ENCODE assay signal across 17 cellular contexts in genomic region chr9:93612052-93612795, GRCh38. TPM values are rescaled to one million over a fixed set of nuclear protein-coding genes. Genes with fewer than 3 reads are reported as not detected.
DNase-seq lines count a peak whose midpoint lies in the region; ATAC-seq lines count a peak whose summit lies in the region.
"Had no signal": no experiment of that assay in that cellular context is flagged by ENCODE, and none has a peak within 500 bp of the region (broad histone marks: within the 10 kb centered on the region; RNA-seq: fewer than 3 reads in every experiment).

No MANE protein-coding gene starts in this region.

- no peaks in the 10 kb centered on the region for H3K9me3 ChIP-seq in effector memory CD4-positive, alpha-beta T cell (ENCODE audit: control insufficient read depth, low read length)

- no peaks in the 10 kb centered on the region for H3K36me3 ChIP-seq in effector memory CD4-positive, alpha-beta T cell (ENCODE audit: control insufficient read depth, insufficient read depth, low read length)

- H3K27me3 ChIP-seq in effector memory CD4-positive, alpha-beta T cell (replicated peaks; ENCODE audit: control insufficient read depth, insufficient read depth, low read length, poor library complexity, severe bottlenecking): no peaks in the 10 kb centered on the region

- no peak overlapping the region for H3K27ac ChIP-seq in effector memory CD4-positive, alpha-beta T cell (ENCODE audit: insufficient read depth, low read length, poor library complexity, severe bottlenecking)

- H3K27ac Mint-ChIP-seq in activated naive CD4-positive, alpha-beta T cell treated with anti-CD3 and anti-CD28 coated beads for 36 hours: peak overlapping the region; percentile 16
- H3K27ac Mint-ChIP-seq in activated naive CD4-positive, alpha-beta T cell treated with anti-CD3 and anti-CD28 coated beads, Interleukin-2, amount 10 ng/mL, durations not matched to agents 7 days and 5 days: no peak overlapping the region
- H3K27ac Mint-ChIP-seq: WTC11 had no signal

- ATAC-seq in stimulated activated naive CD8-positive, alpha-beta T cell treated with anti-CD3 and anti-CD28 coated beads, Interleukin-15, Interleukin-2, amounts not matched to agents 100 U/mL and 50 U/mL, for 24 hours: peak; percentile 61
- ATAC-seq: Right ventricle myocardium inferior, WTC11 had no signal

- DNase-seq in activated naive CD4-positive, alpha-beta T cell treated with anti-CD3 and anti-CD28 coated beads for 36 hours: peak; percentile 22
- DNase-seq in activated naive CD4-positive, alpha-beta T cell treated with anti-CD3 and anti-CD28 coated beads, Interleukin-2, amount 10 ng/mL, durations not matched to agents 7 days and 5 days: no peak
- DNase-seq in NCI-H69 (lab: John Stamatoyannopoulos, UW) (peak; percentile 34), dermis blood vessel endothelial cell (peak; percentile 25), NCI-H82 treated with DMSO at 0.1 percent for 48 hours (lab: John Stamatoyannopoulos, UW; ENCODE audit: unreplicated experiment) (no peak), DMS 273 (lab: John Stamatoyannopoulos, UW; ENCODE audit: unreplicated experiment) (no peak)
- DNase-seq in stimulated activated naive CD8-positive, alpha-beta T cell treated with anti-CD3 and anti-CD28 coated beads, Interleukin-15, Interleukin-2, amounts not matched to agents 100 U/mL and 50 U/mL, for 24 hours: no peak
- no peak for DNase-seq in effector memory CD4-positive, alpha-beta T cell
- DNase-seq: C1 segment of cervical spinal cord; Calu3; effector CD4-positive, alpha-beta T cell; foreskin melanocyte; naive B cell; OCI-M1; T-helper 9 cell had no signal

- CTCF ChIA-PET in activated naive CD4-positive, alpha-beta T cell treated with anti-CD3 and anti-CD28 coated beads for 36 hours (lab: Charles Lee): interaction anchor here (1.3 kb wide), 1 partner anchor 52 kb away, joined by 8 read pairs; no protein-coding TSS in a partner anchor
- CTCF ChIA-PET in activated naive CD4-positive, alpha-beta T cell treated with anti-CD3 and anti-CD28 coated beads, Interleukin-2, amount 10 ng/mL, durations not matched to agents 7 days and 5 days (lab: Charles Lee): no interaction called here

- H3K36me3 Mint-ChIP-seq in activated naive CD4-positive, alpha-beta T cell treated with anti-CD3 and anti-CD28 coated beads for 36 hours (ENCODE audit: low read depth): peaks cover 12% of the 10 kb centered on the region
- peaks cover 16% of the 10 kb centered on the region for H3K36me3 Mint-ChIP-seq in activated naive CD4-positive, alpha-beta T cell treated with anti-CD3 and anti-CD28 coated beads, Interleukin-2, amount 10 ng/mL, durations not matched to agents 7 days and 5 days

- no peak overlapping the region for H3K4me3 ChIP-seq in effector memory CD4-positive, alpha-beta T cell (ENCODE audit: insufficient read depth, low read depth, low read length, poor library complexity, severe bottlenecking)

- H3K4me1 Mint-ChIP-seq in activated naive CD4-positive, alpha-beta T cell treated with anti-CD3 and anti-CD28 coated beads for 36 hours (ENCODE audit: low read depth): peaks cover 16% of the 10 kb centered on the region
- H3K4me1 Mint-ChIP-seq in activated naive CD4-positive, alpha-beta T cell treated with anti-CD3 and anti-CD28 coated beads, Interleukin-2, amount 10 ng/mL, durations not matched to agents 7 days and 5 days: no peaks in the 10 kb centered on the region

- peaks cover 4% of the 10 kb centered on the region for H3K4me1 ChIP-seq in effector memory CD4-positive, alpha-beta T cell (ENCODE audit: control insufficient read depth, insufficient read depth, low read length, poor library complexity, severe bottlenecking)

- peaks cover 19% of the 10 kb centered on the region for H3K9me3 Mint-ChIP-seq in activated naive CD4-positive, alpha-beta T cell treated with anti-CD3 and anti-CD28 coated beads for 36 hours
- peaks cover 21% of the 10 kb centered on the region for H3K9me3 Mint-ChIP-seq in activated naive CD4-positive, alpha-beta T cell treated with anti-CD3 and anti-CD28 coated beads, Interleukin-2, amount 10 ng/mL, durations not matched to agents 7 days and 5 days

- no peak overlapping the region for H3K4me3 Mint-ChIP-seq in activated naive CD4-positive, alpha-beta T cell treated with anti-CD3 and anti-CD28 coated beads for 36 hours
- H3K4me3 Mint-ChIP-seq in activated naive CD4-positive, alpha-beta T cell treated with anti-CD3 and anti-CD28 coated beads, Interleukin-2, amount 10 ng/mL, durations not matched to agents 7 days and 5 days: no peak overlapping the region
- H3K4me3 Mint-ChIP-seq: WTC11 had no signal

- intact Hi-C loops in activated naive CD4-positive, alpha-beta T cell treated with anti-CD3 and anti-CD28 coated beads for 36 hours (cut with micrococcal nuclease): no loop called here

- no peaks in the 10 kb centered on the region for H3K27me3 Mint-ChIP-seq in activated naive CD4-positive, alpha-beta T cell treated with anti-CD3 and anti-CD28 coated beads for 36 hours (ENCODE audit: low read depth)
- no peaks in the 10 kb centered on the region for H3K27me3 Mint-ChIP-seq in activated naive CD4-positive, alpha-beta T cell treated with anti-CD3 and anti-CD28 coated beads, Interleukin-2, amount 10 ng/mL, durations not matched to agents 7 days and 5 days
- H3K27me3 Mint-ChIP-seq: naive B cell had no signal

RNA-seq across cellular contexts. Expression of gene PHF2, which starts 35.8 kb away (rescaled TPM):
- 10 to 100 TPM; 14.4 to 16.6 TPM for total RNA-seq in activated naive CD4-positive, alpha-beta T cell treated with anti-CD3 and anti-CD28 coated beads for 36 hours
- 16.0 and 16.3 TPM in 2 replicates for total RNA-seq in dermis blood vessel endothelial cell

Comparison
In these comparisons a context has a peak if more than half of its experiments do, and no peak if none do; other contexts are left out.
1. DNase-seq: peak in activated naive CD4-positive, alpha-beta T cell treated with anti-CD3 and anti-CD28 coated beads for 36 hours (single experiment), NCI-H69 (single experiment) and dermis blood vessel endothelial cell (single experiment); none in activated naive CD4-positive, alpha-beta T cell treated with anti-CD3 and anti-CD28 coated beads, Interleukin-2, amount 10 ng/mL, durations not matched to agents 7 days and 5 days (single experiment), stimulated activated naive CD8-positive, alpha-beta T cell treated with anti-CD3 and anti-CD28 coated beads, Interleukin-15, Interleukin-2, amounts not matched to agents 100 U/mL and 50 U/mL, for 24 hours (single experiment), NCI-H82 treated with DMSO at 0.1 percent for 48 hours (single experiment), effector memory CD4-positive, alpha-beta T cell (0 of 3) and DMS 273 (single experiment).